28 cellular contexts compared by ENCODE assay signal in genomic region chr9:88678431-88678830, GRCh38.
"Had no signal": no experiment of that assay in that cellular context is flagged by ENCODE, and none has a peak within 500 bp of the region (broad histone marks: within the 10 kb centered on the region; RNA-seq: fewer than 3 reads in every experiment).

No MANE protein-coding gene starts in this region.

- H3K4me1 Mint-ChIP-seq: activated CD4-positive, alpha-beta memory T cell treated with anti-CD3 and anti-CD28 coated beads, Interleukin-2, amount 10 ng/mL, durations not matched to agents 7 days and 5 days; activated CD4-positive, alpha-beta T cell treated with anti-CD3 and anti-CD28 coated beads, Interleukin-2, amount 10 ng/mL, durations not matched to agents 24 days and 14 days; activated T-helper 17 cell treated with anti-CD3 and anti-CD28 coated beads, Interleukin-2, amount 50 U/mL, for 72 hours; endodermal cell; immature natural killer cell; memory B cell; natural killer cell had no signal

- H3K27me3 Mint-ChIP-seq: activated CD4-positive, alpha-beta memory T cell treated with anti-CD3 and anti-CD28 coated beads, Interleukin-2, amount 10 ng/mL, durations not matched to agents 7 days and 5 days; activated CD4-positive, alpha-beta T cell treated with anti-CD3 and anti-CD28 coated beads, Interleukin-2, amount 10 ng/mL, durations not matched to agents 24 days and 14 days; activated T-helper 17 cell treated with anti-CD3 and anti-CD28 coated beads, Interleukin-2, amount 50 U/mL, for 72 hours; progenitor cell of endocrine pancreas; T-helper 17 cell had no signal

- DNase-seq: activated CD4-positive, alpha-beta memory T cell treated with anti-CD3 and anti-CD28 coated beads, Interleukin-2, amount 10 ng/mL, durations not matched to agents 7 days and 5 days; activated CD4-positive, alpha-beta T cell treated with anti-CD3 and anti-CD28 coated beads, Interleukin-2, amount 10 ng/mL, durations not matched to agents 24 days and 14 days; activated CD4-positive, CD25-positive, alpha-beta regulatory T cell treated with anti-CD3 and anti-CD28 coated beads, Interleukin-2, amount 50 U/mL, for 72 hours; activated CD8-positive, alpha-beta memory T cell treated with anti-CD3 and anti-CD28 coated beads, Interleukin-2, amount 50 U/mL, for 48 hours; activated gamma-delta T cell treated with Interleukin-2 at 50 U/mL for 16 hours; activated naive CD4-positive, alpha-beta T cell treated with anti-CD3 and anti-CD28 coated beads, Interleukin-2, amount 50 U/mL, for 16 hours; activated T-cell treated with anti-CD3 and anti-CD28 coated beads, Interleukin-2, amount 50 U/mL, for 4 hours; amniotic stem cell; central memory CD4-positive, alpha-beta T cell; endodermal cell; foreskin melanocyte; immature natural killer cell; kidney; left colon; natural killer cell; ovary; right lobe of liver; stimulated activated CD4-positive, alpha-beta T cell treated with anti-CD3 and anti-CD28 coated beads, Interleukin-2, amount 100 ng/mL, for 48 hours; stimulated activated naive CD4-positive, alpha-beta T cell treated with Interleukin-2 at 50 U/mL for 16 hours; T-helper 17 cell; T1000; uterus had no signal

- H3K27ac Mint-ChIP-seq: activated CD4-positive, alpha-beta memory T cell treated with anti-CD3 and anti-CD28 coated beads, Interleukin-2, amount 10 ng/mL, durations not matched to agents 7 days and 5 days; activated CD4-positive, alpha-beta T cell treated with anti-CD3 and anti-CD28 coated beads, Interleukin-2, amount 10 ng/mL, durations not matched to agents 24 days and 14 days; activated T-helper 17 cell treated with anti-CD3 and anti-CD28 coated beads, Interleukin-2, amount 50 U/mL, for 72 hours; dendritic cell treated with granulocyte-macrophage colony-stimulating factor and Interleukin-4, amounts not matched to agents 40 ng/mL and 50 ng/mL, for 4 days; endodermal cell; immature natural killer cell; memory B cell; natural killer cell; progenitor cell of endocrine pancreas; T-helper 17 cell had no signal

- ATAC-seq: activated T-cell treated with anti-CD3 and anti-CD28 coated beads, Interleukin-2, amount 50 U/mL, for 4 hours; activated T-helper 17 cell treated with anti-CD3 and anti-CD28 coated beads, Interleukin-2, amount 50 U/mL, for 72 hours; esophagus mucosa; left colon; natural killer cell; right lobe of liver; T-helper 17 cell had no signal

- H3K36me3 Mint-ChIP-seq: immature natural killer cell, memory B cell, natural killer cell, type B pancreatic cell had no signal

- H3K4me3 Mint-ChIP-seq: activated CD4-positive, alpha-beta memory T cell treated with anti-CD3 and anti-CD28 coated beads, Interleukin-2, amount 10 ng/mL, durations not matched to agents 7 days and 5 days; activated CD4-positive, alpha-beta T cell treated with anti-CD3 and anti-CD28 coated beads, Interleukin-2, amount 10 ng/mL, durations not matched to agents 24 days and 14 days; activated T-cell treated with anti-CD3 and anti-CD28 coated beads, Interleukin-2, amount 50 U/mL, for 4 hours; activated T-helper 17 cell treated with anti-CD3 and anti-CD28 coated beads, Interleukin-2, amount 50 U/mL, for 72 hours; dendritic cell treated with granulocyte-macrophage colony-stimulating factor and Interleukin-4, amounts not matched to agents 40 ng/mL and 50 ng/mL, for 4 days; endodermal cell; immature natural killer cell; memory B cell; natural killer cell; T-helper 17 cell; type B pancreatic cell had no signal

- H3K9me3 Mint-ChIP-seq: activated CD4-positive, alpha-beta memory T cell treated with anti-CD3 and anti-CD28 coated beads, Interleukin-2, amount 10 ng/mL, durations not matched to agents 7 days and 5 days; activated CD4-positive, alpha-beta T cell treated with anti-CD3 and anti-CD28 coated beads, Interleukin-2, amount 10 ng/mL, durations not matched to agents 24 days and 14 days; activated T-cell treated with anti-CD3 and anti-CD28 coated beads, Interleukin-2, amount 50 U/mL, for 4 hours; activated T-helper 17 cell treated with anti-CD3 and anti-CD28 coated beads, Interleukin-2, amount 50 U/mL, for 72 hours; dendritic cell treated with granulocyte-macrophage colony-stimulating factor and Interleukin-4, amounts not matched to agents 40 ng/mL and 50 ng/mL, for 4 days; endodermal cell; immature natural killer cell; memory B cell; natural killer cell had no signal
